ENCODE assay signal across 8 cellular contexts in the genomic region with DNA sequence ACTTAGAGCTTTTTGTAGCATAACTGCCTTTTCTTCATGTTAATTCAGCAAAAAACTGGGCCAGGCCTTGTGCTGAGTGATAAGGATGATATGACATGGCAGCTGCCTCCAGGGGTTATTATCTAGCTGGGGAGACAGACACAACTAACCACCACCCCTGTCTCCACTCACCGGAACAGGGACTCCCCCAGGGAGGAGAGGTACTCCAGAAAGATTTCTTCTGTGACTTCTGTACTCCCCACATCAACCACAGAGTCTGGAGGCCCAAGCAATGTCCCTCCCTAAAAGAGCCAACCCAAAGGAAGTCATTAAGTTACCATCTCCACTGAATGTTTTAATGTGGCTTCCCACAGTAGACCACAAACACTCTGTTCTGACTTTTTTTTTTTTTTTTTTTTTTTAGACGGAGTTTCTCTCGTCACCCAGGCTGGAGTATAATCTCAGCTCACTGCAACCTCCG. TPM values are rescaled to one million over a fixed set of nuclear protein-coding genes. Genes with fewer than 3 reads are reported as not detected.
DNase-seq lines count a peak whose midpoint lies in the region; ATAC-seq, FAIRE-seq and TF ChIP-seq lines count a peak whose summit lies in the region.

No MANE protein-coding gene starts in this region.

- DNase-seq in GM19238 (ENCODE audit: insufficient read length, low spot score) (peak; percentile 61), NK-92 (lab: John Stamatoyannopoulos, UW; ENCODE audit: unreplicated experiment) (no peak), esophagus muscularis mucosa (ENCODE audit: extremely low spot score) (no peak), frontal cortex (ENCODE audit: low spot score in 2 of 2) (no peak)
- peak; percentile 46 for DNase-seq in activated CD8-positive, alpha-beta memory T cell treated with anti-CD3 and anti-CD28 coated beads, Interleukin-2, amount 50 U/mL, for 24 hours (ENCODE audit: extremely low read depth)
- peak; percentile 64 to 69 for DNase-seq in stimulated activated CD4-positive, alpha-beta T cell treated with anti-CD3 and anti-CD28 coated beads, Interleukin-2, amount 100 ng/mL, for 24 hours

- H3K27me3 ChIP-seq in esophagus muscularis mucosa: no peaks in the 10 kb centered on the region

- WGBS in esophagus muscularis mucosa: 71% methylated on average over 4 of the region's 4 CpGs

- peaks cover 34 to 87% (median 71%) of the 10 kb centered on the region in 4 donors for H3K36me3 ChIP-seq in esophagus muscularis mucosa

- TF ChIP-seq POLR2A in esophagus muscularis mucosa (IDR thresholded peaks at IDR 0.05; ENCODE audit: low read depth): no peak

- no peak overlapping the region for H3K4me3 ChIP-seq in esophagus muscularis mucosa

- TF ChIP-seq CTCF in esophagus muscularis mucosa (IDR thresholded peaks at IDR 0.05): no peak

- H3K4me1 ChIP-seq in esophagus muscularis mucosa: no peaks in the 10 kb centered on the region

- H3K27ac ChIP-seq in esophagus muscularis mucosa (replicated peaks in 1 of 4): no peak overlapping the region

- intact Hi-C loops in esophagus muscularis mucosa (cut with DNase I): no loop called here

- ATAC-seq in HG03565 (IDR thresholded peaks at IDR 0.05; ENCODE audit: unreplicated experiment) (peak; percentile 81), HG03521 (IDR thresholded peaks at IDR 0.05; ENCODE audit: unreplicated experiment) (no peak)

- FAIRE-seq in frontal cortex (lab: Jason Lieb, UNC): no peak

- TF ChIP-seq EP300 in esophagus muscularis mucosa (IDR thresholded peaks at IDR 0.05): no peak

- H3K9me3 ChIP-seq in esophagus muscularis mucosa: no peaks in the 10 kb centered on the region

RNA-seq across cellular contexts. Expression of a gene that starts 14.3 kb away (rescaled TPM):
- total RNA-seq in esophagus muscularis mucosa: 10 to 100 TPM; 37.4 to 54.2 (median 39.3) TPM
- total RNA-seq in frontal cortex: 16.3 TPM

RNA-seq across cellular contexts. Expression of a gene that starts 16.9 kb away (rescaled TPM):
- total RNA-seq in esophagus muscularis mucosa (10 to 100 TPM; 18.6 to 76.5 (median 33.7) TPM), frontal cortex (17.9 TPM)

RNA-seq across cellular contexts. Expression of a gene that starts 17.2 kb away (rescaled TPM):
- total RNA-seq in esophagus muscularis mucosa (100 to 1,000 TPM; 181 to 255 (median 233) TPM), frontal cortex (259 TPM)

RNA-seq across cellular contexts. Expression of a gene that starts 43.1 kb away (rescaled TPM):
- 10 to 100 TPM in 1 of 4 donors, 1 to 10 TPM in 3; 2.9 to 12.4 (median 7.1) TPM for total RNA-seq in esophagus muscularis mucosa
- total RNA-seq in frontal cortex: 8.6 TPM

RNA-seq across cellular contexts. Expression of a gene that starts 59.6 kb away (rescaled TPM):
- total RNA-seq in esophagus muscularis mucosa (10 to 100 TPM; 20.9 to 28.2 (median 23.0) TPM), frontal cortex (24.1 TPM)

Comparison
In these comparisons a context has a peak if more than half of its experiments do, and no peak if none do; other contexts are left out.
1. DNase-seq: peak in GM19238 (single experiment), activated CD8-positive, alpha-beta memory T cell treated with anti-CD3 and anti-CD28 coated beads, Interleukin-2, amount 50 U/mL, for 24 hours (single experiment) and stimulated activated CD4-positive, alpha-beta T cell treated with anti-CD3 and anti-CD28 coated beads, Interleukin-2, amount 100 ng/mL, for 24 hours (2 of 2); none in NK-92 (single experiment), esophagus muscularis mucosa (single experiment) and frontal cortex (0 of 2).